8 cellular contexts compared by ENCODE assay signal in the genomic region with DNA sequence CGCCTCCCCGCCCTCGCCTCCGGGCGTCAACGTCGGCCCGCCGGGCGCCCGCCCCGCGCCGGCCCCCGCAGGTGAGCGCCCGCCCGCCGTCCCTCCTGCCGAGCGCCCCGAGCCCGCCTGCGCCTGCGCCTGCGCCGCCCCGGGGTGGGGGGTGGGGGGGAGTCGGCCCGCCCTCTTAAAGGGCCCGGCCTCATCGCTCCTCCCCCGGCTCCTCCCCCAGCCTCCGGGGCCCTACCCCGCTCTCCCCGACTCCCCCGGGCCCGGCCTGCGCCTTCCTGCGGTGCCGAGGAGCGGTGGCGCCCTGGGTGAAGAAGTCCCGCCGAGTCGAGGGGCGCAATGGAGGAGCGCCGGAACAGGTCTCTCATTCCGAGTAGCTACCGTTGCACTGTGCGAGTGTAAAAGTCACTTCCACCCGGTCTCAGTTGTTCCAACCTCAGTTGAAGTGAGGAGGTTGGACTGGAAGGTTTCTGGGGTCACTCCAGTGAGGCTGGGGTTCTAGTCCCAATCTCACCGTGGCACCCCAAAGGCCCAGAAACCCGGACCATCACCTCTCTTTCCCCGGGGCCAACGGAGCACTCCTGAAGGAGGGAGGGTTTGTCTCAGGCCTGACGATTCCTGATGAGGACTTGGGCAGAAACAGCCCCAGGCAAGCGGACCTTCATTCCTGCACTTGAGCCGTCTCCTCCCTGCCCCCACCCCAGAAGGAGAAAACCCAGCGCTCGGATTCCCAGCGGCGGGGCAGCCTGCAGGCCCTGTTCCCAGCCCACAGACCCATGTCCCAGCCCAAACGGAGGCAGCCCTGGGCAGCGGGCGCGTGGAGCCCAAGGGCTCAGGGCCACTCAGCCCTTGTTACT. TPM values are rescaled to one million over a fixed set of nuclear protein-coding genes. Genes with fewer than 3 reads are reported as not detected.
DNase-seq lines count a peak whose midpoint lies in the region; ATAC-seq, FAIRE-seq and TF ChIP-seq lines count a peak whose summit lies in the region.

No MANE protein-coding gene starts in this region.

- no peak for FAIRE-seq in kidney (lab: Jason Lieb, UNC)

- H3K36me3 Mint-ChIP-seq in central memory CD8-positive, alpha-beta T cell (ENCODE audit: insufficient read depth) = peaks cover 21% of the 10 kb centered on the region

- DNase-seq in SIG-M5 treated with dmso at 0.1 percent for 504 hours (lab: John Stamatoyannopoulos, UW; ENCODE audit: unreplicated experiment) (peak; percentile 70), SIG-M5 (lab: John Stamatoyannopoulos, UW) (no peak), NCI-H2171 treated with DMSO at 0.1 percent for 48 hours (lab: John Stamatoyannopoulos, UW) (peak; percentile 78), kidney (peak; percentile 95)
- DNase-seq in central memory CD8-positive, alpha-beta T cell (ENCODE audit: low spot score in 2 of 2) = peak; percentile 71 to 75
- peak; percentile 91 for DNase-seq in stimulated activated CD4-positive, alpha-beta T cell treated with anti-CD3 and anti-CD28 coated beads, Interleukin-15, amount 100 ng/mL, for 24 hours

- H3K27me3 Mint-ChIP-seq in central memory CD8-positive, alpha-beta T cell = peaks cover 2% of the 10 kb centered on the region

- H3K4me1 Mint-ChIP-seq in central memory CD8-positive, alpha-beta T cell = peaks cover 40% of the 10 kb centered on the region

- H3K4me3 Mint-ChIP-seq in central memory CD8-positive, alpha-beta T cell = peak overlapping the region; percentile 88

- H3K9ac ChIP-seq in kidney (ENCODE audit: low read length in 2 of 2) = peak overlapping the region; percentile 55 to 76

- TF ChIP-seq CTCF in kidney (IDR thresholded peaks at IDR 0.05; ENCODE audit: borderline replicate concordance, extremely low read depth, insufficient read depth) = no peak

- H3K4me3 ChIP-seq in kidney (ENCODE audit: low read length in 2 of 2) = peak overlapping the region; percentile 64 to 75

- H3K36me3 ChIP-seq in kidney (ENCODE audit: control insufficient read depth in 1 of 2, insufficient read depth in 2 of 2, low read length in 2 of 2) = no peaks in the 10 kb centered on the region

- peak overlapping the region; percentile 51 for H3K27ac Mint-ChIP-seq in central memory CD8-positive, alpha-beta T cell (ENCODE audit: low read depth)

- H3K9me3 ChIP-seq in kidney (ENCODE audit: control insufficient read depth in 1 of 2, low read length in 2 of 2) = no peaks in the 10 kb centered on the region

- peak; percentile 39 for ATAC-seq in HG03095 (IDR thresholded peaks at IDR 0.05; ENCODE audit: unreplicated experiment)
- ATAC-seq in activated CD4-positive, CD25-positive, alpha-beta regulatory T cell treated with anti-CD3 and anti-CD28 coated beads, Interleukin-2, amount 50 U/mL, for 24 hours = peak; percentile 60 to 63
- peak; percentile 35 for ATAC-seq in central memory CD8-positive, alpha-beta T cell (replicated peaks; ENCODE audit: extremely low read depth, poor library complexity, severe bottlenecking)

- intact Hi-C loops in kidney (cut with DNase I) = loop anchor here (10.0 kb wide), 1 partner anchor 45 kb away; no protein-coding TSS in a partner anchor

- H3K27ac ChIP-seq in kidney (ENCODE audit: low read depth in 2 of 2, low read length in 2 of 2) = no peak overlapping the region

- H3K4me1 ChIP-seq in kidney (ENCODE audit: control insufficient read depth in 1 of 2, insufficient read depth in 1 of 2, low read depth in 1 of 2, low read length in 2 of 2) = peaks cover 9 to 25% of the 10 kb centered on the region in 2 donors

- H3K9me3 Mint-ChIP-seq in central memory CD8-positive, alpha-beta T cell = no peaks in the 10 kb centered on the region

RNA-seq across cellular contexts. Expression of a gene that starts 1.5 kb away (rescaled TPM):
- total RNA-seq in kidney = 42.5 TPM
- 14.7 TPM for polyA plus RNA-seq in kidney (ENCODE audit: insufficient read depth, low read depth, low replicate concordance)
